ENCODE assay signal across 1 cellular context in genomic region chr9:134657666-134658377, GRCh38.
TF ChIP-seq lines count a peak whose summit lies in the region.

No MANE protein-coding gene starts in this region.

TF ChIP-seq in HepG2, 621 proteins besides CTCF, POLR2A, EP300 and RAD21:
- no peak for TF ChIP-seq ZNF18 (CRISPR knock-in tag; IDR thresholded peaks at IDR 0.05; ENCODE audit: insufficient replicate concordance)
- TF ChIP-seq ZNF446 (CRISPR knock-in tag; IDR thresholded peaks at IDR 0.05): no peak
- no peak for TF ChIP-seq SKI (IDR thresholded peaks at IDR 0.05; ENCODE audit: partially characterized antibody)
- TF ChIP-seq HNF4G (IDR thresholded peaks at IDR 0.05; ENCODE audit: borderline replicate concordance, low read depth, low read length): no peak
- no peak for TF ChIP-seq HNF4G (CRISPR knock-in tag; IDR thresholded peaks at IDR 0.05; ENCODE audit: borderline replicate concordance, low read depth)
- TF ChIP-seq NFE2L1 (CRISPR knock-in tag; IDR thresholded peaks at IDR 0.05; ENCODE audit: borderline replicate concordance): no peak
